ENCODE assay signal across 9 cellular contexts in genomic region chr22:41383085-41383484, GRCh38. TPM values are rescaled to one million over a fixed set of nuclear protein-coding genes. Genes with fewer than 3 reads are reported as not detected.
A peak's percentile ranks its signal among the peaks of the same experiment; 100 is the strongest.
DNase-seq lines count a peak whose midpoint lies in the region; ATAC-seq, FAIRE-seq and TF ChIP-seq lines count a peak whose summit lies in the region.
"Had no signal": no experiment of that assay in that cellular context is flagged by ENCODE, and none has a peak within 500 bp of the region (broad histone marks: within the 10 kb centered on the region; RNA-seq: fewer than 3 reads in every experiment).

No MANE protein-coding gene starts in this region.

- no peak for ATAC-seq in GM12878
- ATAC-seq in memory B cell (ENCODE audit: low read depth), result no peak

- RAD21 ChIA-PET in GM12878 (lab: Charles Lee; ENCODE audit: unreplicated experiment), result no interaction called here

- H3K4me2 ChIP-seq in GM12878 (ENCODE audit: control insufficient read depth, insufficient read depth), result peak overlapping the region; percentile 86

- no peak for TF ChIP-seq RAD21 in GM12878 (IDR thresholded peaks at IDR 0.05; ENCODE audit: insufficient read depth, low read depth, low read length)

- H3K27me3 Mint-ChIP-seq in activated naive CD4-positive, alpha-beta T cell treated with anti-CD3 and anti-CD28 coated beads, Interleukin-2, amount 50 U/mL, for 24 hours, result no peaks in the 10 kb centered on the region
- H3K27me3 Mint-ChIP-seq in memory B cell (no peaks in the 10 kb centered on the region), type B pancreatic cell (no peaks in the 10 kb centered on the region)

- H4K20me1 ChIP-seq in GM12878 (ENCODE audit: control insufficient read depth, insufficient read depth), result no peaks in the 10 kb centered on the region

- peak overlapping the region; percentile 90; the same call in 1 of the 2 replicates for H3K4me3 ChIP-seq in GM12878

- intact Hi-C loops in GM12878 (cut with micrococcal nuclease; ENCODE audit: unreplicated experiment), result no loop called here

- in situ Hi-C loops in GM12878 (cut with MboI), result no loop called here

- FAIRE-seq in GM12878 (lab: Jason Lieb, UNC), result peak; percentile 47

- POLR2A ChIA-PET in GM12878 (lab: Charles Lee), result interaction anchor here (0.9 kb wide), 1 partner anchor 63 kb away, joined by 4 read pairs; the partner anchor contains the start of gene TOB2

- peaks cover 23% of the 10 kb centered on the region for H3K4me1 Mint-ChIP-seq in activated naive CD4-positive, alpha-beta T cell treated with anti-CD3 and anti-CD28 coated beads, Interleukin-2, amount 50 U/mL, for 24 hours
- H3K4me1 Mint-ChIP-seq in memory B cell, result peaks cover 6% of the 10 kb centered on the region
- peaks cover 14% of the 10 kb centered on the region for H3K4me1 Mint-ChIP-seq in type B pancreatic cell (ENCODE audit: unreplicated experiment)

- no peak overlapping the region for H2AFZ ChIP-seq in GM12878 (ENCODE audit: control insufficient read depth, low read depth, low read length)

- no peaks in the 10 kb centered on the region for H3K27me3 ChIP-seq in GM12878 (replicated peaks in 1 of 2; ENCODE audit: control insufficient read depth in 2 of 2, insufficient read depth in 2 of 2, low read length in 1 of 2)

- no peak for DNase-seq in activated naive CD4-positive, alpha-beta T cell treated with Interleukin-2 at 50 U/mL for 16 hours
- DNase-seq in GM12878 (ENCODE audit: low read depth, low spot score) (no peak), memory B cell (ENCODE audit: low spot score in 2 of 2) (no peak), type B pancreatic cell (ENCODE audit: extremely low spot score, unreplicated experiment) (no peak), NCI-H1436 treated with DMSO at 0.1 percent for 48 hours (lab: John Stamatoyannopoulos, UW) (no peak), GM19240 (ENCODE audit: insufficient read length, low spot score) (no peak)
- no peak for DNase-seq in stimulated activated CD4-positive, alpha-beta T cell treated with anti-CD3 and anti-CD28 coated beads, Interleukin-4, amount 100 ng/mL, for 24 hours
- DNase-seq: NCI-H446 treated with DMSO at 0.1 percent for 48 hours had no signal

- no peak overlapping the region for H3K27ac ChIP-seq in GM12878 (ENCODE audit: control insufficient read depth, insufficient read depth)

- no peak overlapping the region for H3K9ac ChIP-seq in GM12878 (ENCODE audit: control insufficient read depth, insufficient read depth, low read length)

- TF ChIP-seq POLR2A in GM12878 (IDR thresholded peaks at IDR 0.05; ENCODE audit: low read depth, low read length), result no peak

- H3K27ac Mint-ChIP-seq in activated naive CD4-positive, alpha-beta T cell treated with anti-CD3 and anti-CD28 coated beads, Interleukin-2, amount 50 U/mL, for 24 hours, result no peak overlapping the region
- H3K27ac Mint-ChIP-seq in memory B cell, result no peak overlapping the region
- peak overlapping the region; percentile 50 for H3K27ac Mint-ChIP-seq in type B pancreatic cell

- no peak for TF ChIP-seq CTCF in GM12878 (IDR thresholded peaks at IDR 0.05 in 2 of 3, conservative IDR thresholded peaks at IDR 0.05 in 1 of 3; ENCODE audit: control insufficient read depth in 2 of 3, extremely low read depth in 1 of 3, insufficient read depth in 1 of 3, low read depth in 3 of 3, low read length in 3 of 3)
- no peak for TF ChIP-seq CTCF in type B pancreatic cell (conservative IDR thresholded peaks at IDR 0.05)

- no peak for TF ChIP-seq EP300 in GM12878 (IDR thresholded peaks at IDR 0.05; ENCODE audit: borderline replicate concordance in 1 of 2, control insufficient read depth in 1 of 2, low read depth in 2 of 2, low read length in 2 of 2)

- H3K36me3 ChIP-seq in GM12878 (ENCODE audit: control insufficient read depth in 2 of 2, insufficient read depth in 2 of 2, low read length in 1 of 2), result no peaks in the 10 kb centered on the region

- BruUV-seq in GM12878 (replicated peaks; lab: Mats Ljungman, UMichigan), result no TSS peak

- CTCF ChIA-PET in GM12878 (lab: Yijun Ruan, JAX), result no interaction called here

- H3K4me1 ChIP-seq in GM12878 (ENCODE audit: control insufficient read depth, insufficient read depth, low read length), result peaks cover 7% of the 10 kb centered on the region

- 88% methylated on average over 5 of the region's 5 CpGs for WGBS in GM12878 (ENCODE audit: insufficient coverage, insufficient replicate concordance, low lambda C conversion rate, missing lambda C conversion rate)

- H3K4me3 Mint-ChIP-seq in activated naive CD4-positive, alpha-beta T cell treated with anti-CD3 and anti-CD28 coated beads, Interleukin-2, amount 50 U/mL, for 24 hours, result peak overlapping the region; percentile 86
- H3K4me3 Mint-ChIP-seq in memory B cell (peak overlapping the region; percentile 93), type B pancreatic cell (peak overlapping the region; percentile 93)

- no peaks in the 10 kb centered on the region for H3K36me3 Mint-ChIP-seq in activated naive CD4-positive, alpha-beta T cell treated with anti-CD3 and anti-CD28 coated beads, Interleukin-2, amount 50 U/mL, for 24 hours
- H3K36me3 Mint-ChIP-seq in memory B cell, result no peaks in the 10 kb centered on the region
- H3K36me3 Mint-ChIP-seq in type B pancreatic cell, result no peaks in the 10 kb centered on the region

- no peaks in the 10 kb centered on the region for H3K79me2 ChIP-seq in GM12878 (ENCODE audit: control insufficient read depth, insufficient read depth, low read length)

- SMC1A ChIA-PET in GM12878 (lab: Charles Lee; ENCODE audit: uncharacterized antibody, unreplicated experiment), result interaction anchor here (1.3 kb wide), 1 partner anchor 9 kb away, joined by 3 read pairs; no protein-coding TSS in a partner anchor

- H3K9me3 Mint-ChIP-seq in activated naive CD4-positive, alpha-beta T cell treated with anti-CD3 and anti-CD28 coated beads, Interleukin-2, amount 50 U/mL, for 24 hours, result no peaks in the 10 kb centered on the region
- H3K9me3 Mint-ChIP-seq in memory B cell (no peaks in the 10 kb centered on the region), type B pancreatic cell (no peaks in the 10 kb centered on the region)

- no peaks in the 10 kb centered on the region for H3K9me3 ChIP-seq in GM12878 (replicated peaks; ENCODE audit: control insufficient read depth, insufficient read depth, low read length)

TF ChIP-seq in GM12878, 131 proteins besides CTCF, POLR2A, EP300 and RAD21:
- TF ChIP-seq NRF1 (conservative IDR thresholded peaks at IDR 0.05; ENCODE audit: low read depth, low read length), result no peak
- no peak for TF ChIP-seq SMC3 (IDR thresholded peaks at IDR 0.05; ENCODE audit: borderline replicate concordance, low read length)
- no peak for TF ChIP-seq IKZF1 (conservative IDR thresholded peaks at IDR 0.05)
- no peak for TF ChIP-seq CBFB (IDR thresholded peaks at IDR 0.05; ENCODE audit: low read depth)
- TF ChIP-seq HCFC1 (IDR thresholded peaks at IDR 0.05; ENCODE audit: low read length), result no peak

RNA-seq across cellular contexts. Expression of gene TEF, which starts 1.3 kb away (rescaled TPM):
- total RNA-seq in GM12878 (2013; cell fraction: nucleolus; rRNA removed), result 1.7 TPM in 2 replicates
- total RNA-seq in GM12878 (2014; rRNA removed) (3.1 and 3.6 TPM in 2 replicates), GM12878 (2014; rRNA removed; fragmentation: Illumina TruSeq; extraction: Trizol) (1.7 and 2.0 TPM in 2 replicates), GM12878 (2021) (4.9 and 5.8 TPM in 2 replicates), type B pancreatic cell (ENCODE audit: low replicate concordance) (10.5 TPM in 2 replicates)
- 1.4 TPM for polyA plus RNA-seq in GM12878 (2011; ENCODE audit: low read depth)
- polyA plus RNA-seq in GM12878 (2011; rRNA removed) (1.6 and 4.4 TPM in 2 replicates), GM12878 (2014; fragmentation: Illumina TruSeq; extraction: Trizol) (2.2 and 4.1 TPM in 2 replicates), GM12878 (2014; fragmentation: Nextera tagmentation; extraction: Ambion mirVana) (under 1 TPM; 0.23 to 0.27 TPM), GM12878 (2014; rRNA removed) (3.3 and 3.6 TPM in 2 replicates), GM12878 (2016; fragmentation: Nextera tagmentation; extraction: Ambion mirVana) (1 to 10 TPM; 2.4 to 3.0 TPM)
- 2.8 and 4.0 TPM in 2 replicates for polyA plus RNA-seq in GM12878 (2011; cell fraction: cytosol; rRNA removed)
- 3.2 and 4.9 TPM in 2 replicates for polyA plus RNA-seq in GM12878 (2011; cell fraction: nucleus; rRNA removed)
- polyA plus RNA-seq in GM12878 (2012), result 1.9 and 2.2 TPM in 2 replicates
- polyA minus RNA-seq in GM12878 (2011; rRNA and poly(A)+ RNA removed), result 4.1 and 4.2 TPM in 2 replicates
- 1.2 and 2.4 TPM in 2 replicates for polyA minus RNA-seq in GM12878 (2011; cell fraction: cytosol; rRNA and poly(A)+ RNA removed)
- polyA minus RNA-seq in GM12878 (2011; cell fraction: nucleus; rRNA and poly(A)+ RNA removed), result 0.73 and 6.4 TPM in 2 replicates
